Comparison of ENCODE assay signal across 21 cellular contexts in the genomic region with DNA sequence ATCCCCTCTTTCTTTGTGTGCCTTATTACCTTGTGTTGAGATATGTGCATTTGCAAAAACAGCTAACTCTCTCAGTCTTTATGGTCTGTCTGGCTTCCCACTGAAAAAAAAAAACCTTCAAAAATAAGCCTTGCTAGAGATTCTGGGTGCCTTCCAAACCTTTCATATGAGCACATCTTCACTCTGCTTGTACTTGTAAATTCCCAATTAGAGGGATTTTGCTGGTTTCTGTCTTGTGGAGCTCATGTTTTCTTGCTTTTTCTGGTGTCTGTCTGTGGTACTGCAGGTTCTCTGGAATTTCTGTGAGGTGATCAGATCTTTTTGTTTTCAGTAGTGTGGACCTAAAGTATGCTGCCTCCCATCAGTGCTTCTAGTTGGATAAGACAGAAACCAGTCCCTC.
DNase-seq lines count a peak whose midpoint lies in the region; ATAC-seq and TF ChIP-seq lines count a peak whose summit lies in the region.
"Had no signal": no experiment of that assay in that cellular context is flagged by ENCODE, and none has a peak within 500 bp of the region (broad histone marks: within the 10 kb centered on the region; RNA-seq: fewer than 3 reads in every experiment).

No MANE protein-coding gene starts in this region.

- no peak overlapping the region for H3K4me3 Mint-ChIP-seq in HFFc6
- no peak overlapping the region for H3K4me3 Mint-ChIP-seq in endodermal cell
- H3K4me3 Mint-ChIP-seq in stimulated activated effector memory CD8-positive, alpha-beta T cell treated with anti-CD3 and anti-CD28 coated beads, Interleukin-12 subunit alpha, Interleukin-12 subunit beta, amount 100 ng/mL, for 72 hours: no peak overlapping the region
- H3K4me3 Mint-ChIP-seq: CD8-positive, alpha-beta T cell had no signal

- TF ChIP-seq CTCF in HFFc6 (IDR thresholded peaks at IDR 0.05) (peak; percentile 43; the same call in 1 of the 2 replicates), endodermal cell (conservative IDR thresholded peaks at IDR 0.05) (peak; percentile 59), vagina (IDR thresholded peaks at IDR 0.05) (no peak), OCI-LY7 (conservative IDR thresholded peaks at IDR 0.05; ENCODE audit: low read length) (no peak)

- intact Hi-C loops in vagina (cut with DNase I) (no loop called here), OCI-LY7 (cut with micrococcal nuclease; ENCODE audit: unreplicated experiment) (no loop called here)

- no peak overlapping the region for H3K9ac ChIP-seq in endodermal cell (ENCODE audit: extremely low read depth, low read length, poor library complexity, severe bottlenecking)

- H3K9me2 ChIP-seq in OCI-LY7 (ENCODE audit: insufficient read depth, low read length): no peaks in the 10 kb centered on the region

- H3K79me2 ChIP-seq in OCI-LY7 (ENCODE audit: insufficient read depth, low read depth, low read length): no peaks in the 10 kb centered on the region

- no peak overlapping the region for H3K27ac Mint-ChIP-seq in HFFc6
- no peak overlapping the region for H3K27ac Mint-ChIP-seq in endodermal cell
- H3K27ac Mint-ChIP-seq in stimulated activated effector memory CD8-positive, alpha-beta T cell treated with anti-CD3 and anti-CD28 coated beads, Interleukin-12 subunit alpha, Interleukin-12 subunit beta, amount 100 ng/mL, for 72 hours: no peak overlapping the region
- H3K27ac Mint-ChIP-seq: CD8-positive, alpha-beta T cell had no signal

- DNase-seq in HFFc6 (no peak), endodermal cell (no peak), inferior parietal cortex (ENCODE audit: extremely low spot score) (peak; percentile 32), vagina (ENCODE audit: extremely low spot score in 2 of 2) (no peak), OCI-LY7 (ENCODE audit: low spot score) (no peak)
- no peak for DNase-seq in stimulated activated effector memory CD8-positive, alpha-beta T cell treated with anti-CD3 and anti-CD28 coated beads, Interleukin-12 subunit alpha, Interleukin-12 subunit beta, amount 100 ng/mL, for 72 hours (ENCODE audit: low spot score in 2 of 2)
- no peak for DNase-seq in activated T-cell treated with anti-CD3 and anti-CD28 coated beads, Interleukin-2, amount 50 U/mL, for 1 hour
- DNase-seq: ACHN; AML-193; C1 segment of cervical spinal cord; Calu3; CD8-positive, alpha-beta T cell; DMS153; EL; H7; NCI-H1694; NCI-H2081; NCI-H2171 treated with DMSO at 0.1 percent for 48 hours; NCI-H524 treated with DMSO at 0.1 percent for 48 hours; NCI-H82; OCI-M1 had no signal

- CTCF ChIA-PET in OCI-LY7 (lab: Charles Lee; ENCODE audit: unreplicated experiment): no interaction called here

- no peaks in the 10 kb centered on the region for H3K4me1 Mint-ChIP-seq in HFFc6 (ENCODE audit: low read depth)
- H3K4me1 Mint-ChIP-seq in endodermal cell: peaks cover 11% of the 10 kb centered on the region
- no peaks in the 10 kb centered on the region for H3K4me1 Mint-ChIP-seq in stimulated activated effector memory CD8-positive, alpha-beta T cell treated with anti-CD3 and anti-CD28 coated beads, Interleukin-12 subunit alpha, Interleukin-12 subunit beta, amount 100 ng/mL, for 72 hours

- no peak overlapping the region for H3K27ac ChIP-seq in endodermal cell (ENCODE audit: low read depth, low read length)
- no peak overlapping the region for H3K27ac ChIP-seq in vagina
- H3K27ac ChIP-seq in OCI-LY7 (ENCODE audit: low read depth, low read length, poor library complexity, severe bottlenecking): no peak overlapping the region

- H3K9me3 Mint-ChIP-seq in HFFc6 (no peaks in the 10 kb centered on the region), endodermal cell (peaks cover 55% of the 10 kb centered on the region)
- peaks cover 22% of the 10 kb centered on the region for H3K9me3 Mint-ChIP-seq in stimulated activated effector memory CD8-positive, alpha-beta T cell treated with anti-CD3 and anti-CD28 coated beads, Interleukin-12 subunit alpha, Interleukin-12 subunit beta, amount 100 ng/mL, for 72 hours

- peaks cover 11% of the 10 kb centered on the region for H3K27me3 Mint-ChIP-seq in HFFc6 (ENCODE audit: insufficient read depth)
- no peaks in the 10 kb centered on the region for H3K27me3 Mint-ChIP-seq in endodermal cell (ENCODE audit: insufficient read depth)

- H3K4me3 ChIP-seq in endodermal cell (ENCODE audit: low read length): peak overlapping the region; percentile 55
- no peak overlapping the region for H3K4me3 ChIP-seq in vagina
- no peak overlapping the region for H3K4me3 ChIP-seq in OCI-LY7 (ENCODE audit: low read depth, low read length, poor library complexity, severe bottlenecking)

- POLR2A ChIA-PET in OCI-LY7 (lab: Charles Lee): no interaction called here

- H3K27me3 ChIP-seq in endodermal cell (ENCODE audit: control insufficient read depth, insufficient read depth, low read length, poor library complexity, severe bottlenecking) (no peaks in the 10 kb centered on the region), vagina (no peaks in the 10 kb centered on the region)

- H3K9me3 ChIP-seq in endodermal cell (ENCODE audit: control insufficient read depth, low read length): peaks cover 52% of the 10 kb centered on the region
- H3K9me3 ChIP-seq in vagina: no peaks in the 10 kb centered on the region
- H3K9me3 ChIP-seq in OCI-LY7 (ENCODE audit: low read length): no peaks in the 10 kb centered on the region

- H3K4me1 ChIP-seq in endodermal cell (ENCODE audit: control insufficient read depth, insufficient read depth, low read length): peaks cover 2% of the 10 kb centered on the region
- H3K4me1 ChIP-seq in vagina: no peaks in the 10 kb centered on the region
- no peaks in the 10 kb centered on the region for H3K4me1 ChIP-seq in OCI-LY7 (ENCODE audit: insufficient read depth, low read length, poor library complexity, severe bottlenecking)

- BruUV-seq in OCI-LY7 (replicated peaks; lab: Mats Ljungman, UMichigan): no TSS peak

- H3K36me3 Mint-ChIP-seq in HFFc6 (ENCODE audit: low read depth) (no peaks in the 10 kb centered on the region), endodermal cell (ENCODE audit: low read depth) (peaks cover 19% of the 10 kb centered on the region)
- H3K36me3 Mint-ChIP-seq in stimulated activated effector memory CD8-positive, alpha-beta T cell treated with anti-CD3 and anti-CD28 coated beads, Interleukin-12 subunit alpha, Interleukin-12 subunit beta, amount 100 ng/mL, for 72 hours: no peaks in the 10 kb centered on the region
- H3K36me3 Mint-ChIP-seq: CD8-positive, alpha-beta T cell had no signal

- H3K36me3 ChIP-seq in endodermal cell (ENCODE audit: control insufficient read depth, insufficient read depth, low read length) (no peaks in the 10 kb centered on the region), vagina (no peaks in the 10 kb centered on the region), OCI-LY7 (ENCODE audit: insufficient read depth, low read length) (no peaks in the 10 kb centered on the region)

- TF ChIP-seq POLR2A in vagina (IDR thresholded peaks at IDR 0.05): no peak

- H3K4me2 ChIP-seq in OCI-LY7 (ENCODE audit: low read length): no peak overlapping the region

- no peak overlapping the region for H2AFZ ChIP-seq in OCI-LY7 (ENCODE audit: low read length)

- no peaks in the 10 kb centered on the region for H4K20me1 ChIP-seq in OCI-LY7 (ENCODE audit: insufficient read depth, low read length)

- ATAC-seq in stimulated activated effector memory CD8-positive, alpha-beta T cell treated with anti-CD3 and anti-CD28 coated beads, Interleukin-12 subunit alpha, Interleukin-12 subunit beta, amount 100 ng/mL, for 72 hours: no peak
- ATAC-seq: CD8-positive, alpha-beta T cell had no signal

Comparison
In these comparisons a context has a peak if more than half of its experiments do, and no peak if none do; other contexts are left out.
1. CTCF ChIP-seq: peak in HFFc6 (single experiment) and endodermal cell (single experiment); none in vagina (0 of 3) and OCI-LY7 (single experiment).